In the genomic region with DNA sequence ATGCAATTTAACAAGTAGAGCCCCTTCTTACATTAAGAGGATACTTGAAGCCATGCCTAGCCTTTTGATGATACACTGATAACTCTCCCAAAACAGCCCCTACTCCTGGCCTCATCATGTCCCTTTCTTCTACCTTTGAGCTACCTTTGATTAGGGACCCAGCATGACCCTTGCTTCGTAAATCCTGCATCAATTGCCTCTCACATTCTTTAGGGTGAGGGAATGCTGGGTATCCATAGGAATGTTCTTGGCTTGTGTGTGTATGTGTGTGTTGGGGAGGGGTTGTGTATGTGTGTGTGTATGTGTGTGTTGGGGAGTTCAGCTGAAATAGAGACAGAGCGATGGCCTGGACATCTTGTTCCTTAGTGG, we compare ENCODE assay signal across 1 cellular context.
TF ChIP-seq lines count a peak whose summit lies in the region.

No MANE protein-coding gene starts in this region.

TF ChIP-seq in HepG2, 621 proteins besides CTCF, POLR2A, EP300 and RAD21 (continued from another document):
- TF ChIP-seq ZNF772 (CRISPR knock-in tag; IDR thresholded peaks at IDR 0.05) (no peak), RXRB (CRISPR knock-in tag; IDR thresholded peaks at IDR 0.05; ENCODE audit: borderline replicate concordance) (no peak), TRIM24 (CRISPR knock-in tag; IDR thresholded peaks at IDR 0.05) (no peak)
- TF ChIP-seq, protein P1, sequence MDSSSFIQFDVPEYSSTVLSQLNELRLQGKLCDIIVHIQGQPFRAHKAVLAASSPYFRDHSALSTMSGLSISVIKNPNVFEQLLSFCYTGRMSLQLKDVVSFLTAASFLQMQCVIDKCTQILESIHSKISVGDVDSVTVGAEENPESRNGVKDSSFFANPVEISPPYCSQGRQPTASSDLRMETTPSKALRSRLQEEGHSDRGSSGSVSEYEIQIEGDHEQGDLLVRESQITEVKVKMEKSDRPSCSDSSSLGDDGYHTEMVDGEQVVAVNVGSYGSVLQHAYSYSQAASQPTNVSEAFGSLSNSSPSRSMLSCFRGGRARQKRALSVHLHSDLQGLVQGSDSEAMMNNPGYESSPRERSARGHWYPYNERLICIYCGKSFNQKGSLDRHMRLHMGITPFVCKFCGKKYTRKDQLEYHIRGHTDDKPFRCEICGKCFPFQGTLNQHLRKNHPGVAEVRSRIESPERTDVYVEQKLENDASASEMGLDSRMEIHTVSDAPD (CRISPR knock-in tag; IDR thresholded peaks at IDR 0.05): 0 out of 2 replicates have a peak, but pooled peaks have one; percentile 21
